ENCODE assay signal across 1 cellular context in the genomic region with DNA sequence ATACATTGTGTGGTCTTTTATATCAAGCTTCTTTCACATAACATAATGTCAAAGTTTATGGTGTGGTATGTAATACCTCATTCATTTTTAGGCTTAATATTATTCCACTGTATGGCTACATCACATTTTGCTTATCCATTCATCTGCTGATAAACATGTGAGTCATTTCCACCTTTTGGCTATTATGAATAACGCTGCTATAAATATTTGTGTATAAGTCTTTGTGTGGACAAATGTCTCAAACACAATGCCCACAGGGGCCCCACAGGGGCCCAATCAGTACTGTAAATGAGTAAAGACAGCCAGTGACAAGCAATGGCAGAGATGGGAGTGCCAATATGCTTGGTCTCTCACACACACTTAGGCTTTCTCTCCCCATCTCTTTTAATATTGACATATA.
TF ChIP-seq lines count a peak whose summit lies in the region.

No MANE protein-coding gene starts in this region.

TF ChIP-seq in IMR-90, 13 proteins besides CTCF, POLR2A, EP300 and RAD21:
- TF ChIP-seq MAFK (IDR thresholded peaks at IDR 0.05; ENCODE audit: low read depth, low read length): no peak
